8 cellular contexts compared by ENCODE assay signal in genomic region chr2:231648579-231649174, GRCh38. TPM values are rescaled to one million over a fixed set of nuclear protein-coding genes. Genes with fewer than 3 reads are reported as not detected.
DNase-seq lines count a peak whose midpoint lies in the region; ATAC-seq and TF ChIP-seq lines count a peak whose summit lies in the region.

No MANE protein-coding gene starts in this region.

- DNase-seq in SIG-M5 treated with dmso at 0.1 percent for 504 hours (lab: John Stamatoyannopoulos, UW; ENCODE audit: unreplicated experiment), result peak; percentile 47
- DNase-seq in SIG-M5 (lab: John Stamatoyannopoulos, UW), result no peak
- DNase-seq in T-helper 2 cell, result peak in 3 of 5 experiments; percentile 32 to 45 (median 42)
- peak; percentile 51 for DNase-seq in brain microvascular endothelial cell
- peak; percentile 78 for DNase-seq in left lobe of liver (ENCODE audit: low spot score)
- peak; percentile 33 to 70 for DNase-seq in stimulated activated effector memory CD8-positive, alpha-beta T cell treated with anti-CD3 and anti-CD28 coated beads, Interleukin-12 subunit alpha, Interleukin-12 subunit beta, amount 100 ng/mL, for 72 hours (ENCODE audit: low spot score in 2 of 2)
- no peak for DNase-seq in GOT3 (lab: John Stamatoyannopoulos, UW)

- no peak overlapping the region for H3K27ac ChIP-seq in brain microvascular endothelial cell

- peak; percentile 99 for ATAC-seq in left lobe of liver
- ATAC-seq in stimulated activated effector memory CD8-positive, alpha-beta T cell treated with anti-CD3 and anti-CD28 coated beads, Interleukin-12 subunit alpha, Interleukin-12 subunit beta, amount 100 ng/mL, for 72 hours, result peak; percentile 89

- H3K4me3 Mint-ChIP-seq in stimulated activated effector memory CD8-positive, alpha-beta T cell treated with anti-CD3 and anti-CD28 coated beads, Interleukin-12 subunit alpha, Interleukin-12 subunit beta, amount 100 ng/mL, for 72 hours, result no peak overlapping the region

- H3K36me3 Mint-ChIP-seq in stimulated activated effector memory CD8-positive, alpha-beta T cell treated with anti-CD3 and anti-CD28 coated beads, Interleukin-12 subunit alpha, Interleukin-12 subunit beta, amount 100 ng/mL, for 72 hours, result no peaks in the 10 kb centered on the region

- peak; percentile 61 for TF ChIP-seq CTCF in LNCAP (IDR thresholded peaks at IDR 0.05)
- peak; percentile 86 for TF ChIP-seq CTCF in brain microvascular endothelial cell (IDR thresholded peaks at IDR 0.05; ENCODE audit: low read depth, low read length, missing control alignments)

- no peaks in the 10 kb centered on the region for H3K36me3 ChIP-seq in brain microvascular endothelial cell (replicated peaks)

- H3K27ac Mint-ChIP-seq in stimulated activated effector memory CD8-positive, alpha-beta T cell treated with anti-CD3 and anti-CD28 coated beads, Interleukin-12 subunit alpha, Interleukin-12 subunit beta, amount 100 ng/mL, for 72 hours, result no peak overlapping the region

- H3K4me1 Mint-ChIP-seq in stimulated activated effector memory CD8-positive, alpha-beta T cell treated with anti-CD3 and anti-CD28 coated beads, Interleukin-12 subunit alpha, Interleukin-12 subunit beta, amount 100 ng/mL, for 72 hours, result no peaks in the 10 kb centered on the region

- no peak overlapping the region for H3K4me3 ChIP-seq in brain microvascular endothelial cell (ENCODE audit: low read depth, low read length)

- in situ Hi-C loops in brain microvascular endothelial cell (cut with HindIII; ENCODE audit: low pct_ligation_motif_present, low sequenced_read_pairs), result no loop called here

- H3K9me3 Mint-ChIP-seq in stimulated activated effector memory CD8-positive, alpha-beta T cell treated with anti-CD3 and anti-CD28 coated beads, Interleukin-12 subunit alpha, Interleukin-12 subunit beta, amount 100 ng/mL, for 72 hours, result no peaks in the 10 kb centered on the region

- H3K27me3 ChIP-seq in brain microvascular endothelial cell (replicated peaks), result no peaks in the 10 kb centered on the region

RNA-seq across cellular contexts. Expression of gene TEX44, which starts 56.0 kb away (rescaled TPM):
- not detected for total RNA-seq in left lobe of liver

RNA-seq across cellular contexts. Expression of gene PTMA, which starts 59.6 kb away (rescaled TPM):
- total RNA-seq in left lobe of liver, result 213 TPM

Comparison
In these comparisons a context has a peak if more than half of its experiments do, and no peak if none do; other contexts are left out.
1. DNase-seq: peak in SIG-M5 treated with dmso at 0.1 percent for 504 hours (single experiment), T-helper 2 cell (3 of 5), brain microvascular endothelial cell (single experiment), left lobe of liver (single experiment) and stimulated activated effector memory CD8-positive, alpha-beta T cell treated with anti-CD3 and anti-CD28 coated beads, Interleukin-12 subunit alpha, Interleukin-12 subunit beta, amount 100 ng/mL, for 72 hours (2 of 2); none in SIG-M5 (single experiment) and GOT3 (single experiment).